1 cellular context compared by ENCODE assay signal in genomic region chr3:152382312-152383135, GRCh38.
TF ChIP-seq lines count a peak whose summit lies in the region.

No MANE protein-coding gene starts in this region.

TF ChIP-seq in GM23338, 12 proteins besides CTCF, POLR2A, EP300 and RAD21 (continued from another document):
- no peak for TF ChIP-seq ETS1 (IDR thresholded peaks at IDR 0.05)
- no peak for TF ChIP-seq ZNF114 (CRISPR knock-in tag; IDR thresholded peaks at IDR 0.05)
- TF ChIP-seq EZH2phosphoT487 (IDR thresholded peaks at IDR 0.05; ENCODE audit: unreplicated experiment), result no peak
- no peak for TF ChIP-seq ZNF462 (CRISPR knock-in tag; IDR thresholded peaks at IDR 0.05)
- TF ChIP-seq NANOG (IDR thresholded peaks at IDR 0.05; ENCODE audit: borderline replicate concordance), result no peak
- no peak for TF ChIP-seq POLR2AphosphoS5 (IDR thresholded peaks at IDR 0.05; ENCODE audit: low read depth)
- TF ChIP-seq ZNF331 (CRISPR knock-in tag; IDR thresholded peaks at IDR 0.05; ENCODE audit: low read depth), result no peak
- TF ChIP-seq CREB1 (CRISPR knock-in tag; IDR thresholded peaks at IDR 0.05; ENCODE audit: low read depth), result no peak
- no peak for TF ChIP-seq JUNB (IDR thresholded peaks at IDR 0.05; ENCODE audit: unreplicated experiment)
- no peak for TF ChIP-seq STAT1 (IDR thresholded peaks at IDR 0.05; ENCODE audit: unreplicated experiment)
